ENCODE assay signal across 19 cellular contexts in genomic region chr12:31819427-31819826, GRCh38.
DNase-seq lines count a peak whose midpoint lies in the region; ATAC-seq, FAIRE-seq and TF ChIP-seq lines count a peak whose summit lies in the region.
"Had no signal": no experiment of that assay in that cellular context is flagged by ENCODE, and none has a peak within 500 bp of the region (broad histone marks: within the 10 kb centered on the region; RNA-seq: fewer than 3 reads in every experiment).

No MANE protein-coding gene starts in this region.

- H3K4me2 ChIP-seq in HepG2 (ENCODE audit: low read depth, low read length) = no peak overlapping the region

- no peak overlapping the region for H3K27ac ChIP-seq in right lobe of liver
- H3K27ac ChIP-seq in HepG2 (ENCODE audit: extremely low read length, insufficient read depth, low read length) = no peak overlapping the region

- no peak for TF ChIP-seq EP300 in HepG2 (IDR thresholded peaks at IDR 0.05; ENCODE audit: low read depth in 2 of 2, low read length in 2 of 2)
- no peak for TF ChIP-seq EP300 in HepG2 (CRISPR knock-in tag; IDR thresholded peaks at IDR 0.05; ENCODE audit: borderline replicate concordance)

- DNase-seq in right lobe of liver = no peak
- no peak for DNase-seq in HepG2 (ENCODE audit: low spot score)
- DNase-seq in dermis blood vessel endothelial cell = peak; percentile 87
- peak; percentile 67 for DNase-seq in kidney tubule cell (ENCODE audit: low spot score)
- DNase-seq in NCI-H748 (lab: John Stamatoyannopoulos, UW; ENCODE audit: unreplicated experiment) = no peak
- no peak for DNase-seq in D721Med (ENCODE audit: insufficient read length, low spot score)
- DNase-seq in activated CD4-positive, alpha-beta T cell treated with anti-CD3 and anti-CD28 coated beads, Interleukin-2, amount 10 ng/mL, durations not matched to agents 7 days and 5 days = no peak
- DNase-seq: Caco-2, DMS79, H9, Karpas-422, NCI-H1417, NCI-H1930, NCI-H510A treated with DMSO at 0.1 percent for 48 hours, SIG-M5 had no signal

- H3K4me1 Mint-ChIP-seq in activated CD4-positive, alpha-beta T cell treated with anti-CD3 and anti-CD28 coated beads, Interleukin-2, amount 10 ng/mL, durations not matched to agents 7 days and 5 days = no peaks in the 10 kb centered on the region
- H3K4me1 Mint-ChIP-seq: H9 had no signal

- H3K4me3 ChIP-seq in right lobe of liver (no peak overlapping the region), HepG2 (replicated peaks in 1 of 3; ENCODE audit: insufficient read depth in 1 of 3, low read depth in 2 of 3, low read length in 3 of 3) (no peak overlapping the region)
- H3K4me3 ChIP-seq: GM12878 had no signal

- peaks cover 25% of the 10 kb centered on the region for H3K9me3 Mint-ChIP-seq in activated CD4-positive, alpha-beta T cell treated with anti-CD3 and anti-CD28 coated beads, Interleukin-2, amount 10 ng/mL, durations not matched to agents 7 days and 5 days

- WGBS in right lobe of liver (ENCODE audit: insufficient coverage, low coverage, low lambda C conversion rate, missing lambda C conversion rate) = 74% methylated on average over 2 of the region's 2 CpGs
- 78% methylated on average over 2 of the region's 2 CpGs for WGBS in HepG2 (ENCODE audit: low lambda C conversion rate)

- in situ Hi-C loops in HepG2 (cut with HindIII; ENCODE audit: extremely low pct_ligation_motif_present, low pct_unique_long_range_greater_than_20kb) = no loop called here

- no peak overlapping the region for H3K27ac Mint-ChIP-seq in activated CD4-positive, alpha-beta T cell treated with anti-CD3 and anti-CD28 coated beads, Interleukin-2, amount 10 ng/mL, durations not matched to agents 7 days and 5 days
- H3K27ac Mint-ChIP-seq: CD14-positive monocyte, H9 had no signal

- FAIRE-seq in HepG2 (lab: Jason Lieb, UNC) (no peak), D721Med (lab: Jason Lieb, UNC) (no peak)
- FAIRE-seq: A204.1, GM12878 had no signal

- H2AFZ ChIP-seq in HepG2 (ENCODE audit: low read length) = no peak overlapping the region

- no peak overlapping the region for H3K9ac ChIP-seq in HepG2 (ENCODE audit: insufficient read depth, low read depth, low read length)

- H3K4me3 Mint-ChIP-seq in activated CD4-positive, alpha-beta T cell treated with anti-CD3 and anti-CD28 coated beads, Interleukin-2, amount 10 ng/mL, durations not matched to agents 7 days and 5 days = no peak overlapping the region
- H3K4me3 Mint-ChIP-seq: CD14-positive monocyte, H9 had no signal

- H3K4me1 ChIP-seq in right lobe of liver = peaks cover 0 to 15% (median 5%) of the 10 kb centered on the region in 4 donors
- 0 out of 2 replicates have a peak, but pooled peaks cover 9% of the 10 kb centered on the region for H3K4me1 ChIP-seq in HepG2 (ENCODE audit: insufficient read depth, low read length)

- H3K27me3 ChIP-seq in right lobe of liver (no peaks in the 10 kb centered on the region), HepG2 (ENCODE audit: control insufficient read depth in 1 of 2, insufficient read depth in 2 of 2, low read length in 2 of 2) (no peaks in the 10 kb centered on the region)

- H3K36me3 ChIP-seq in right lobe of liver (no peaks in the 10 kb centered on the region), HepG2 (replicated peaks in 1 of 2; ENCODE audit: control insufficient read depth in 1 of 2, insufficient read depth in 2 of 2, low read length in 2 of 2) (no peaks in the 10 kb centered on the region)

- TF ChIP-seq POLR2A in right lobe of liver (IDR thresholded peaks at IDR 0.05) = no peak
- no peak for TF ChIP-seq POLR2A in HepG2 (IDR thresholded peaks at IDR 0.05; ENCODE audit: insufficient read depth in 1 of 2, low read depth in 2 of 2, low read length in 2 of 2)

- BruUV-seq in HepG2 (replicated peaks; lab: Mats Ljungman, UMichigan) = no TSS peak

- TF ChIP-seq RAD21 in HepG2 (CRISPR knock-in tag; IDR thresholded peaks at IDR 0.05) = no peak

- H3K79me2 ChIP-seq in HepG2 (ENCODE audit: insufficient read depth, low read length) = no peaks in the 10 kb centered on the region

- POLR2A ChIA-PET in HepG2 (lab: Yijun Ruan, JAX) = no interaction called here
- POLR2A ChIA-PET in activated CD4-positive, alpha-beta T cell treated with anti-CD3 and anti-CD28 coated beads, Interleukin-2, amount 10 ng/mL, durations not matched to agents 7 days and 5 days (lab: Charles Lee) = no interaction called here

- no peaks in the 10 kb centered on the region for H4K20me1 ChIP-seq in HepG2 (ENCODE audit: insufficient read depth, low read length)

- CTCF ChIA-PET in HepG2 (lab: Yijun Ruan, JAX; ENCODE audit: low intra/inter-chr PET ratio, low total read pairs) = no interaction called here
- CTCF ChIA-PET in activated CD4-positive, alpha-beta T cell treated with anti-CD3 and anti-CD28 coated beads, Interleukin-2, amount 10 ng/mL, durations not matched to agents 7 days and 5 days (lab: Charles Lee) = interaction anchor here (0.7 kb wide), 1 partner anchor 167 kb away, joined by 4 read pairs; no protein-coding TSS in a partner anchor

- peaks cover 5% of the 10 kb centered on the region for H3K36me3 Mint-ChIP-seq in activated CD4-positive, alpha-beta T cell treated with anti-CD3 and anti-CD28 coated beads, Interleukin-2, amount 10 ng/mL, durations not matched to agents 7 days and 5 days (ENCODE audit: low read depth)
- H3K36me3 Mint-ChIP-seq: CD14-positive monocyte had no signal

- TF ChIP-seq CTCF in right lobe of liver (IDR thresholded peaks at IDR 0.05) (no peak), HepG2 (CRISPR knock-in tag; IDR thresholded peaks at IDR 0.05) (no peak), D721Med (IDR thresholded peaks at IDR 0.05; ENCODE audit: insufficient read depth, missing control alignments) (no peak)

- H3K9me3 ChIP-seq in right lobe of liver (no peaks in the 10 kb centered on the region), HepG2 (ENCODE audit: low read length) (no peaks in the 10 kb centered on the region)

- H3K27me3 Mint-ChIP-seq in activated CD4-positive, alpha-beta T cell treated with anti-CD3 and anti-CD28 coated beads, Interleukin-2, amount 10 ng/mL, durations not matched to agents 7 days and 5 days = no peaks in the 10 kb centered on the region

- ATAC-seq in right lobe of liver = peak in 3 of 4 donors; percentile 24 to 52 (median 51)
- no peak for ATAC-seq in HepG2
- ATAC-seq in HG03196 (IDR thresholded peaks at IDR 0.05; ENCODE audit: unreplicated experiment) = no peak
- ATAC-seq: GM12878 had no signal

- intact Hi-C loops in right lobe of liver (cut with DNase I) = no loop called here
- intact Hi-C loops in HepG2 (cut with micrococcal nuclease; ENCODE audit: unreplicated experiment) = no loop called here

TF ChIP-seq in HepG2, 621 proteins besides CTCF, POLR2A, EP300 and RAD21:
- TF ChIP-seq, protein P1, sequence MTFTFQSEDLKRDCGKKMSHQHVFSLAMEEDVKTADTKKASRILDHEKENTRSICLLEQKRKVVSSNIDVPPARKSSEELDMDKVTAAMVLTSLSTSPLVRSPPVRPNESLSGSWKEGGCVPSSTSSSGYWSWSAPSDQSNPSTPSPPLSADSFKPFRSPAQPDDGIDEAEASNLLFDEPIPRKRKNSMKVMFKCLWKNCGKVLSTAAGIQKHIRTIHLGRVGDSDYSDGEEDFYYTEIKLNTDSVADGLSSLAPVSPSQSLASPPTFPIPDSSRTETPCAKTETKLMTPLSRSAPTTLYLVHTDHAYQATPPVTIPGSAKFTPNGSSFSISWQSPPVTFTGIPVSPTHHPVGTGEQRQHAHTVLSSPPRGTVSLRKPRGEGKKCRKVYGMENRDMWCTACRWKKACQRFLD (CRISPR knock-in tag; IDR thresholded peaks at IDR 0.05; ENCODE audit: borderline replicate concordance) = no peak
- TF ChIP-seq ZBTB7B (CRISPR knock-in tag; IDR thresholded peaks at IDR 0.05) (no peak), ZFP41 (CRISPR knock-in tag; IDR thresholded peaks at IDR 0.05; ENCODE audit: borderline replicate concordance) (no peak), ZFP37 (CRISPR knock-in tag; IDR thresholded peaks at IDR 0.05; ENCODE audit: borderline replicate concordance) (no peak), LBX2 (CRISPR knock-in tag; IDR thresholded peaks at IDR 0.05; ENCODE audit: borderline replicate concordance) (no peak)
- TF ChIP-seq, protein P2, sequence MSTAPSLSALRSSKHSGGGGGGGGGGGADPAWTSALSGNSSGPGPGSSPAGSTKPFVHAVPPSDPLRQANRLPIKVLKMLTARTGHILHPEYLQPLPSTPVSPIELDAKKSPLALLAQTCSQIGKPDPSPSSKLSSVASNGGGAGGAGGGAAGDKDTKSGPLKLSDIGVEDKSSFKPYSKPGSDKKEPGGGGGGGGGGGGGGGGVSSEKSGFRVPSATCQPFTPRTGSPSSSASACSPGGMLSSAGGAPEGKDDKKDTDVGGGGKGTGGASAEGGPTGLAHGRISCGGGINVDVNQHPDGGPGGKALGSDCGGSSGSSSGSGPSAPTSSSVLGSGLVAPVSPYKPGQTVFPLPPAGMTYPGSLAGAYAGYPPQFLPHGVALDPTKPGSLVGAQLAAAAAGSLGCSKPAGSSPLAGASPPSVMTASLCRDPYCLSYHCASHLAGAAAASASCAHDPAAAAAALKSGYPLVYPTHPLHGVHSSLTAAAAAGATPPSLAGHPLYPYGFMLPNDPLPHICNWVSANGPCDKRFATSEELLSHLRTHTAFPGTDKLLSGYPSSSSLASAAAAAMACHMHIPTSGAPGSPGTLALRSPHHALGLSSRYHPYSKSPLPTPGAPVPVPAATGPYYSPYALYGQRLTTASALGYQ (CRISPR knock-in tag; IDR thresholded peaks at IDR 0.05) = no peak
TF ChIP-seq in HepG2: peak in this region for 0.

Comparison
In these comparisons a context has a peak if more than half of its experiments do, and no peak if none do; other contexts are left out.
1. ATAC-seq: peak in right lobe of liver (3 of 4); none in HepG2 (single experiment) and HG03196 (single experiment).
2. DNase-seq: peak in dermis blood vessel endothelial cell (single experiment) and kidney tubule cell (single experiment); none in right lobe of liver (0 of 3), HepG2 (single experiment), NCI-H748 (single experiment), D721Med (single experiment) and activated CD4-positive, alpha-beta T cell treated with anti-CD3 and anti-CD28 coated beads, Interleukin-2, amount 10 ng/mL, durations not matched to agents 7 days and 5 days (single experiment).